In the genomic region with DNA sequence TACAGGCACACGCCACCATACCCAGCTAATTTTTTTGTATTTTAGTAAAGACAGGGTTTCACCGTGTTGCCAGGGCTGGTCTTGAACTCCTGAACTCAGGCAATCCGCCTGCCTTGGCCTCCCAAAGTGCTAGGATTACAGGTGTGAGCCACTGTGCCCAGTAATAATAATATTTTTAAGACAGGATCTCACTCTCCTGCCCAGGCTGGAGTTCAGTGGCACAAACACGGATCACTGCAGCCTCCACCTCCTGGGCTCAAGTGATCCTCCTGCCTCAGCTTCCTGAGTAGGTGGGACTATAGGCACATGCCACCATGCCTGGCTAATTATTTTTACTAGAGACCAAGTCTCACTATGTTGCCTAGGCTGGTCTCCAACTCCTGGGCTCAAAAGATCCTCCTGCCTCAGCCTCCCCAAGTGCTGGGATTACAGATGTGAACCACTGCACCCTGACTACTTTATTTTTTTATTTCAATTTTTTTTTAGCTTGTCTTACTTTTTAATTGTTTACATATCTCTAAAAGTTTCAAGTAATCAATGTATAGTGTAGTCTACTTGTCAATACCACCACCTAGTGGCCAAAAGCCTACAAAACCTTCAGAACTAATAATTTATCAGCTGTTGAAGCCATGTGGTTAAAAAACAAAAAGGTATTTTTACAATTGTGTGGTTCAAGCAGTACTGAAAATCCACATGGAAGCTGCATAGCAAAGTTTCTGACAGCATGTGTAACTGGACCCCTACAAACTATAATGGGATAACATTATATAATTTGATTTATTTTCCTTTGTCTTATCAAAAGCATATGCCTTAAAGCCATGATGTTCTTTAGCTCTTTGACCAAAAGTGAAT, we compare ENCODE assay signal across 8 cellular contexts. TPM values are rescaled to one million over a fixed set of nuclear protein-coding genes. Genes with fewer than 3 reads are reported as not detected.
DNase-seq lines count a peak whose midpoint lies in the region; ATAC-seq, FAIRE-seq and TF ChIP-seq lines count a peak whose summit lies in the region.

No MANE protein-coding gene starts in this region.

- peak; percentile 76 for FAIRE-seq in endothelial cell of umbilical vein (lab: Jason Lieb, UNC)

- no peaks in the 10 kb centered on the region for H3K27me3 Mint-ChIP-seq in T-helper 17 cell
- no peaks in the 10 kb centered on the region for H3K27me3 Mint-ChIP-seq in naive thymus-derived CD4-positive, alpha-beta T cell

- peaks cover 45% of the 10 kb centered on the region for H3K4me1 ChIP-seq in endothelial cell of umbilical vein (ENCODE audit: control insufficient read depth, extremely low read depth, insufficient read depth, low read length)
- H3K4me1 ChIP-seq in naive thymus-derived CD4-positive, alpha-beta T cell (ENCODE audit: control insufficient read depth in 2 of 2, insufficient read depth in 2 of 2, low read length in 2 of 2) = peaks cover 0 to 13% of the 10 kb centered on the region in 2 donors

- no peak overlapping the region for H3K27ac ChIP-seq in endothelial cell of umbilical vein (ENCODE audit: insufficient read depth, low read depth, low read length)
- no peak overlapping the region for H3K27ac ChIP-seq in naive thymus-derived CD4-positive, alpha-beta T cell (ENCODE audit: low read depth, low read length)

- DNase-seq in COR-L47 (lab: John Stamatoyannopoulos, UW) (peak; percentile 59), NCI-H128 (lab: John Stamatoyannopoulos, UW; ENCODE audit: unreplicated experiment) (peak; percentile 69), T-helper 17 cell (peak in 1 of 3 donors; percentile 22), endothelial cell of umbilical vein (ENCODE audit: low read depth, low spot score) (peak; percentile 83)
- peak in 7 of 9 donors; percentile 37 to 66 (median 60) for DNase-seq in naive thymus-derived CD4-positive, alpha-beta T cell

- H3K79me2 ChIP-seq in endothelial cell of umbilical vein (ENCODE audit: control insufficient read depth, insufficient read depth, low read length) = peaks cover 18% of the 10 kb centered on the region

- BruUV-seq in endothelial cell of umbilical vein (replicated peaks; lab: Mats Ljungman, UMichigan) = no TSS peak

- H3K4me3 Mint-ChIP-seq in T-helper 17 cell = no peak overlapping the region
- peak overlapping the region in 2 of 10 donors; percentile 23 to 31 for H3K4me3 Mint-ChIP-seq in naive thymus-derived CD4-positive, alpha-beta T cell

- H3K36me3 Mint-ChIP-seq in T-helper 17 cell (ENCODE audit: low read depth) = peaks cover 5% of the 10 kb centered on the region
- H3K36me3 Mint-ChIP-seq in naive thymus-derived CD4-positive, alpha-beta T cell = peaks cover 11 to 27% (median 17%) of the 10 kb centered on the region in 5 donors

- no peaks in the 10 kb centered on the region for H3K27me3 ChIP-seq in endothelial cell of umbilical vein (ENCODE audit: control insufficient read depth in 2 of 2, insufficient read depth in 2 of 2, low read length in 2 of 2)
- H3K27me3 ChIP-seq in naive thymus-derived CD4-positive, alpha-beta T cell (ENCODE audit: control insufficient read depth in 2 of 2, insufficient read depth in 2 of 2, low read length in 2 of 2) = no peaks in the 10 kb centered on the region

- no peak overlapping the region for H2AFZ ChIP-seq in endothelial cell of umbilical vein (ENCODE audit: low read depth, low read length)

- H3K9me1 ChIP-seq in endothelial cell of umbilical vein (replicated peaks; ENCODE audit: control insufficient read depth, extremely low read depth, insufficient read depth, low read length) = no peaks in the 10 kb centered on the region

- H4K20me1 ChIP-seq in endothelial cell of umbilical vein (replicated peaks; ENCODE audit: control insufficient read depth, extremely low read depth, insufficient read depth, low read length) = no peaks in the 10 kb centered on the region

- H3K27ac Mint-ChIP-seq in T-helper 17 cell = peak overlapping the region; percentile 84
- H3K27ac Mint-ChIP-seq in naive thymus-derived CD4-positive, alpha-beta T cell = peak overlapping the region in 4 of 9 donors; percentile 37 to 84 (median 60)

- dilution Hi-C loops in endothelial cell of umbilical vein (cut with MboI; ENCODE audit: extremely low pct_ligation_motif_present, low sequenced_read_pairs) = no loop called here

- TF ChIP-seq POLR2A in endothelial cell of umbilical vein (IDR thresholded peaks at IDR 0.05; ENCODE audit: low read depth, low read length) = no peak

- POLR2A ChIA-PET in endothelial cell of umbilical vein (lab: Charles Lee) = interaction anchor here (0.7 to 1.1 kb wide), 4 partner anchors 10 to 336 kb away, joined by 3 to 6 read pairs (median 3); no protein-coding TSS in a partner anchor
- POLR2A ChIA-PET in naive thymus-derived CD4-positive, alpha-beta T cell (lab: Charles Lee) = interaction anchor here (2.7 kb wide), 1 partner anchor 10 kb away, joined by 15 read pairs; a partner anchor contains a TSS

- H3K9me3 ChIP-seq in T-helper 17 cell (ENCODE audit: control insufficient read depth, low read length, poor library complexity, severe bottlenecking) (no peaks in the 10 kb centered on the region), endothelial cell of umbilical vein (replicated peaks; ENCODE audit: control insufficient read depth, insufficient read depth, low read length) (no peaks in the 10 kb centered on the region)
- no peaks in the 10 kb centered on the region for H3K9me3 ChIP-seq in naive thymus-derived CD4-positive, alpha-beta T cell (ENCODE audit: control insufficient read depth in 2 of 3, low read length in 3 of 3)

- no peak overlapping the region for H3K4me3 ChIP-seq in endothelial cell of umbilical vein (replicated peaks in 1 of 3; ENCODE audit: insufficient read depth in 1 of 3, low read depth in 1 of 3, low read length in 3 of 3)
- no peak overlapping the region for H3K4me3 ChIP-seq in naive thymus-derived CD4-positive, alpha-beta T cell (ENCODE audit: low read length)

- H3K9ac ChIP-seq in endothelial cell of umbilical vein (replicated peaks; ENCODE audit: extremely low read depth, insufficient read depth, low read length) = no peak overlapping the region

- H3K4me1 Mint-ChIP-seq in T-helper 17 cell = peaks cover 24% of the 10 kb centered on the region
- peaks cover 25 to 55% (median 41%) of the 10 kb centered on the region in 7 donors for H3K4me1 Mint-ChIP-seq in naive thymus-derived CD4-positive, alpha-beta T cell

- H3K36me3 ChIP-seq in endothelial cell of umbilical vein (ENCODE audit: control insufficient read depth in 2 of 2, extremely low read depth in 1 of 2, insufficient read depth in 2 of 2, low read length in 2 of 2) = no peaks in the 10 kb centered on the region
- H3K36me3 ChIP-seq in naive thymus-derived CD4-positive, alpha-beta T cell (ENCODE audit: control insufficient read depth in 2 of 3, insufficient read depth in 3 of 3, low read length in 3 of 3) = peaks cover 0 to 43% (median 6%) of the 10 kb centered on the region in 3 experiments

- TF ChIP-seq CTCF in endothelial cell of umbilical vein (IDR thresholded peaks at IDR 0.05; ENCODE audit: extremely low read depth in 1 of 2, insufficient read depth in 1 of 2, low read depth in 1 of 2, low read length in 2 of 2) = peak; percentile 37 to 40

- CTCF ChIA-PET in endothelial cell of umbilical vein (lab: Charles Lee) = interaction anchor here (0.6 to 6.6 kb wide), 96 partner anchors 10 to 744 kb away, joined by 3 to 254 read pairs (median 4); a partner anchor contains a TSS
- CTCF ChIA-PET in naive thymus-derived CD4-positive, alpha-beta T cell (lab: Charles Lee) = interaction anchor here (0.6 to 3.6 kb wide), 17 partner anchors 9 to 1102 kb away, joined by 3 to 29 read pairs (median 3); a partner anchor contains a TSS

- ATAC-seq in GM19035 (IDR thresholded peaks at IDR 0.05; ENCODE audit: unreplicated experiment) (peak; percentile 62), T-helper 17 cell (peak; percentile 81), HG03280 (IDR thresholded peaks at IDR 0.05; ENCODE audit: unreplicated experiment) (no peak), GM21529 (IDR thresholded peaks at IDR 0.05; ENCODE audit: unreplicated experiment) (no peak)
- ATAC-seq in naive thymus-derived CD4-positive, alpha-beta T cell = peak; percentile 83

- H3K4me2 ChIP-seq in endothelial cell of umbilical vein (ENCODE audit: insufficient read depth, low read length) = no peak overlapping the region

- intact Hi-C loops in endothelial cell of umbilical vein (cut with micrococcal nuclease) = loop anchor here (1.0 to 5.0 kb wide), 5 partner anchors 148 to 563 kb away; a partner anchor contains a TSS
- intact Hi-C loops in naive thymus-derived CD4-positive, alpha-beta T cell (cut with micrococcal nuclease) = loop anchor here (1.0 to 5.0 kb wide), 10 partner anchors 10 to 518 kb away; a partner anchor contains a TSS

- H3K9me3 Mint-ChIP-seq in naive thymus-derived CD4-positive, alpha-beta T cell = no peaks in the 10 kb centered on the region

TF ChIP-seq in endothelial cell of umbilical vein, 7 proteins besides CTCF, POLR2A, EP300 and RAD21:
- TF ChIP-seq MYC (IDR thresholded peaks at IDR 0.05; ENCODE audit: low read depth, low read length) (no peak), POLR2AphosphoS5 (IDR thresholded peaks at IDR 0.05; ENCODE audit: insufficient read depth, low read depth, low read length) (no peak), EZH2 (IDR thresholded peaks at IDR 0.05; ENCODE audit: borderline replicate concordance, low read depth, low read length, severe bottlenecking) (no peak), FOS (IDR thresholded peaks at IDR 0.05; ENCODE audit: borderline replicate concordance, insufficient read depth, low read length) (no peak), JUN (IDR thresholded peaks at IDR 0.05; ENCODE audit: borderline replicate concordance, insufficient read depth, insufficient read length, low read depth) (no peak), GATA2 (IDR thresholded peaks at IDR 0.05; ENCODE audit: insufficient read depth, insufficient read length, low read depth, low read length) (no peak)
- TF ChIP-seq, protein P1, sequence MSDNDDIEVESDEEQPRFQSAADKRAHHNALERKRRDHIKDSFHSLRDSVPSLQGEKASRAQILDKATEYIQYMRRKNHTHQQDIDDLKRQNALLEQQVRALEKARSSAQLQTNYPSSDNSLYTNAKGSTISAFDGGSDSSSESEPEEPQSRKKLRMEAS (IDR thresholded peaks at IDR 0.05; ENCODE audit: insufficient read depth, insufficient read length) = no peak

RNA-seq across cellular contexts. Expression of a gene that starts 10.4 kb away (rescaled TPM):
- total RNA-seq in T-helper 17 cell = 10 to 100 TPM in 1 of 2 donors, 1 to 10 TPM in 1; 6.6 to 10.7 TPM
- total RNA-seq in endothelial cell of umbilical vein = 15.5 and 16.7 TPM in 2 replicates
- polyA plus RNA-seq in endothelial cell of umbilical vein = 5.3 and 6.9 TPM in 2 replicates
- 7.9 TPM in 2 replicates for polyA plus RNA-seq in endothelial cell of umbilical vein (2011; cell fraction: cytosol; rRNA removed)
- polyA plus RNA-seq in endothelial cell of umbilical vein (2011; cell fraction: nucleus; rRNA removed) = 8.6 and 13.3 TPM in 2 replicates
- 15.5 and 24.7 TPM in 2 replicates for polyA plus RNA-seq in endothelial cell of umbilical vein (2012)
- 8.2 and 11.5 TPM in 2 replicates for polyA minus RNA-seq in endothelial cell of umbilical vein
- polyA minus RNA-seq in endothelial cell of umbilical vein (2011; cell fraction: cytosol; rRNA and poly(A)+ RNA removed) = 11.9 TPM
- 15.2 and 21.6 TPM in 2 replicates for polyA minus RNA-seq in endothelial cell of umbilical vein (2011; cell fraction: nucleus; rRNA and poly(A)+ RNA removed)
- total RNA-seq in naive thymus-derived CD4-positive, alpha-beta T cell = 10 to 100 TPM in 4 of 5 experiments, 1 to 10 TPM in 1; 9.3 to 21.5 (median 19.7) TPM
- 10 to 100 TPM; 14.1 to 19.0 TPM for polyA plus RNA-seq in naive thymus-derived CD4-positive, alpha-beta T cell

Comparison
In these comparisons a context has a peak if more than half of its experiments do, and no peak if none do; other contexts are left out.
1. ATAC-seq: peak in GM19035 (single experiment), T-helper 17 cell (single experiment) and naive thymus-derived CD4-positive, alpha-beta T cell (single experiment); none in HG03280 (single experiment) and GM21529 (single experiment).